19 cellular contexts compared by ENCODE assay signal in genomic region chr3:131540821-131541220, GRCh38. TPM values are rescaled to one million over a fixed set of nuclear protein-coding genes. Genes with fewer than 3 reads are reported as not detected.
DNase-seq lines count a peak whose midpoint lies in the region; ATAC-seq and TF ChIP-seq lines count a peak whose summit lies in the region.
"Had no signal": no experiment of that assay in that cellular context is flagged by ENCODE, and none has a peak within 500 bp of the region (broad histone marks: within the 10 kb centered on the region; RNA-seq: fewer than 3 reads in every experiment).

No MANE protein-coding gene starts in this region.

- no peak for ATAC-seq in HG02970 (IDR thresholded peaks at IDR 0.05; ENCODE audit: low FRiP score, unreplicated experiment)
- ATAC-seq: CD8-positive, alpha-beta T cell had no signal

- no peak overlapping the region for H2BK12ac ChIP-seq in mesenchymal stem cell (ENCODE audit: low read length in 2 of 2)

- no peak overlapping the region for H4K8ac ChIP-seq in mesenchymal stem cell (ENCODE audit: low read length)

- TF ChIP-seq POLR2A in esophagus muscularis mucosa (IDR thresholded peaks at IDR 0.05; ENCODE audit: low read depth), result no peak

- intact Hi-C loops in esophagus muscularis mucosa (cut with DNase I), result no loop called here

- no peak overlapping the region for H2BK15ac ChIP-seq in mesenchymal stem cell (ENCODE audit: low read depth, poor library complexity, severe bottlenecking)

- H3K4me1 ChIP-seq in esophagus muscularis mucosa (peaks cover 0 to 28% (median 17%) of the 10 kb centered on the region in 4 donors), mesenchymal stem cell (ENCODE audit: control insufficient read depth, insufficient read depth, low read depth, low read length) (peaks cover 8% of the 10 kb centered on the region)
- H3K4me1 ChIP-seq: BLaER1, Caco-2 had no signal

- no peak for TF ChIP-seq EP300 in esophagus muscularis mucosa (IDR thresholded peaks at IDR 0.05)

- H3K23ac ChIP-seq in mesenchymal stem cell (ENCODE audit: low read length in 2 of 2), result no peak overlapping the region

- DNase-seq in EH (ENCODE audit: low read depth) (peak; percentile 13), esophagus muscularis mucosa (ENCODE audit: extremely low spot score) (peak; percentile 77), mesenchymal stem cell (no peak), renal cortical epithelial cell (ENCODE audit: low read depth) (peak; percentile 56), NCI-H187 (lab: John Stamatoyannopoulos, UW) (no peak), activated gamma-delta T cell treated with Interleukin-2 at 50 U/mL for 16 hours (no peak)
- DNase-seq: Caco-2; CD4-positive, CD25-positive, alpha-beta regulatory T cell; CD8-positive, alpha-beta T cell; DMS153; DMS79; GF-D8; H7; HCEC 1CT had no signal

- no peak overlapping the region for H2AFZ ChIP-seq in mesenchymal stem cell (ENCODE audit: low read depth, low read length)
- H2AFZ ChIP-seq: GM23248 had no signal

- H3K4ac ChIP-seq in mesenchymal stem cell (ENCODE audit: low read depth in 1 of 2, low read length in 2 of 2), result no peak overlapping the region

- H3K9me3 ChIP-seq in esophagus muscularis mucosa (no peaks in the 10 kb centered on the region), mesenchymal stem cell (ENCODE audit: control insufficient read depth, low read length) (no peaks in the 10 kb centered on the region)
- H3K9me3 ChIP-seq: BLaER1, Caco-2 had no signal

- no peak overlapping the region for H3K18ac ChIP-seq in mesenchymal stem cell (ENCODE audit: low read depth in 1 of 2, low read length in 2 of 2)

- H3K27me3 ChIP-seq in esophagus muscularis mucosa, result no peaks in the 10 kb centered on the region
- H3K27me3 ChIP-seq in mesenchymal stem cell (ENCODE audit: control insufficient read depth in 1 of 2, insufficient read depth in 1 of 2, low read length in 2 of 2), result no peaks in the 10 kb centered on the region
- H3K27me3 ChIP-seq: BLaER1 had no signal

- WGBS in esophagus muscularis mucosa, result 75% methylated on average over 2 of the region's 2 CpGs
- 90% methylated on average over 2 of the region's 2 CpGs for WGBS in mesenchymal stem cell

- H3K14ac ChIP-seq in mesenchymal stem cell (ENCODE audit: low read length in 2 of 2), result no peak overlapping the region

- H3K4me3 ChIP-seq in esophagus muscularis mucosa (no peak overlapping the region), mesenchymal stem cell (ENCODE audit: insufficient read depth in 1 of 2, low read depth in 1 of 2, low read length in 2 of 2) (no peak overlapping the region)
- H3K4me3 ChIP-seq: BLaER1, GM23248 had no signal

- no peak overlapping the region for H2BK120ac ChIP-seq in mesenchymal stem cell (ENCODE audit: low read depth, low read length)

- H3K27ac ChIP-seq in esophagus muscularis mucosa (replicated peaks in 1 of 4), result peak overlapping the region in 1 of 4 donors; percentile 2
- H3K27ac ChIP-seq in mesenchymal stem cell (ENCODE audit: low read length, poor library complexity, severe bottlenecking), result peak overlapping the region; percentile 76
- H3K27ac ChIP-seq: 22Rv1, BLaER1, C4-2B had no signal

- no peak overlapping the region for H3K9ac ChIP-seq in mesenchymal stem cell (ENCODE audit: low read length)
- H3K9ac ChIP-seq: BLaER1, GM23248 had no signal

- no peak overlapping the region for H2BK5ac ChIP-seq in mesenchymal stem cell (ENCODE audit: low read depth, low read length, poor library complexity, severe bottlenecking)

- no peak overlapping the region for H4K91ac ChIP-seq in mesenchymal stem cell (ENCODE audit: low read length)

- H3K36me3 ChIP-seq in esophagus muscularis mucosa (no peaks in the 10 kb centered on the region), mesenchymal stem cell (ENCODE audit: control insufficient read depth in 1 of 2, insufficient read depth in 2 of 2, low read depth in 1 of 2, low read length in 2 of 2) (no peaks in the 10 kb centered on the region)
- H3K36me3 ChIP-seq: BLaER1 had no signal

- no peak for TF ChIP-seq CTCF in esophagus muscularis mucosa (IDR thresholded peaks at IDR 0.05)

- peak overlapping the region; percentile 23 for H2AK5ac ChIP-seq in mesenchymal stem cell (ENCODE audit: low read length, severe bottlenecking)

- H3K79me1 ChIP-seq in mesenchymal stem cell (replicated peaks; ENCODE audit: low read length, poor library complexity, severe bottlenecking), result no peaks in the 10 kb centered on the region

- no peak overlapping the region for H3K4me2 ChIP-seq in mesenchymal stem cell (ENCODE audit: low read length, poor library complexity, severe bottlenecking)
- H3K4me2 ChIP-seq: BLaER1 had no signal

RNA-seq across cellular contexts. Expression of gene MRPL3, which starts 38.0 kb away (rescaled TPM):
- 10 to 100 TPM; 50.7 to 73.4 (median 57.4) TPM for total RNA-seq in esophagus muscularis mucosa
- polyA plus RNA-seq in mesenchymal stem cell (2013, experiment 1 of 2), result 75.7 TPM
- polyA plus RNA-seq in mesenchymal stem cell (2013, experiment 2 of 2), result 77.5 TPM
- total RNA-seq in renal cortical epithelial cell, result 123 and 159 TPM in 2 replicates

Comparison
In these comparisons a context has a peak if more than half of its experiments do, and no peak if none do; other contexts are left out.
1. DNase-seq: peak in EH (single experiment), esophagus muscularis mucosa (single experiment) and renal cortical epithelial cell (single experiment); none in mesenchymal stem cell (single experiment), NCI-H187 (0 of 2) and activated gamma-delta T cell treated with Interleukin-2 at 50 U/mL for 16 hours (single experiment).